Comparison of ENCODE assay signal across 1 cellular context in the genomic region with DNA sequence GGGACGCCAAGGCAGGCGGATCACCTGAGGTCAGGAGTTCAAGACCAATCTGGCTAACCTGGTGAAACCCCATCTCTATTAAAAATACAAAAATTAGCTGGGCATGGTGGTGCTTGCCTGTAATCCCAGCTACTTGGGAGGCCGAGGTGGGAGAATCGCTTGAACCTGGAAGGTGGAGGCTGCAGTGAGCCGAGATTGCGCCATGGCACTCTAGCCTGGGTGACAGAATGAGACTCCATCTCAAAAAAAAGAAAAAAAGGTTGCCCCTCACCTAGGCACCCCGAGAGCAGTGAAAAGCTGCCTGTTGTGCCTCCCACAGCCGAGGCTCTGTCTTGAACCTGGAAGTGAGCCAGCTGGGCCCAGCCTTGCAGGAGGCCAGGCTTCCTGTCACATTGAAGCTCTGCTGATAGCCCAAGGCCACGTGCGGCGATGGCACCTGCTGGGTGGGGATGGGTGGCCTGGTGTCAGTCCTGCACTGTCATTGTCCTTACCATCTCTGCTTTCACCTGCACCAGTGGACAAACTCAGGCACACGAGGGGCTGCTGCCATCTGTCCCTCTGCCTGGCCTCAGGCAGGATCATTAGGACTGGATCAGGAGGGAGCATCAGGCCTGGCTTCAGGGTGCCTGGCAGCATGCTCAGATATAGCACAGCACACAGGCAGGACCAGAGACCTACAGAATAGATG.
A peak's percentile ranks its signal among the peaks of the same experiment; 100 is the strongest.
TF ChIP-seq lines count a peak whose summit lies in the region.

No MANE protein-coding gene starts in this region.

TF ChIP-seq in K562, 482 proteins besides CTCF, POLR2A, EP300 and RAD21 (continues in another document):
- TF ChIP-seq, protein P1, sequence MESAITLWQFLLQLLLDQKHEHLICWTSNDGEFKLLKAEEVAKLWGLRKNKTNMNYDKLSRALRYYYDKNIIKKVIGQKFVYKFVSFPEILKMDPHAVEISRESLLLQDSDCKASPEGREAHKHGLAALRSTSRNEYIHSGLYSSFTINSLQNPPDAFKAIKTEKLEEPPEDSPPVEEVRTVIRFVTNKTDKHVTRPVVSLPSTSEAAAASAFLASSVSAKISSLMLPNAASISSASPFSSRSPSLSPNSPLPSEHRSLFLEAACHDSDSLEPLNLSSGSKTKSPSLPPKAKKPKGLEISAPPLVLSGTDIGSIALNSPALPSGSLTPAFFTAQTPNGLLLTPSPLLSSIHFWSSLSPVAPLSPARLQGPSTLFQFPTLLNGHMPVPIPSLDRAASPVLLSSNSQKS (CRISPR knock-in tag; IDR thresholded peaks at IDR 0.05) = no peak
- no peak for TF ChIP-seq ZNF121 (CRISPR knock-in tag; conservative IDR thresholded peaks at IDR 0.05)
- no peak for TF ChIP-seq ASH1L (IDR thresholded peaks at IDR 0.05; ENCODE audit: borderline replicate concordance, low read depth, partially characterized antibody)
- TF ChIP-seq THRA (IDR thresholded peaks at IDR 0.05) = no peak
- TF ChIP-seq TCF7L2 (IDR thresholded peaks at IDR 0.05; ENCODE audit: low read depth, low read length) = no peak
- peak; percentile 96 for TF ChIP-seq BHLHE40 (IDR thresholded peaks at IDR 0.05; ENCODE audit: low read length)
- TF ChIP-seq ZBTB1 (CRISPR knock-in tag; IDR thresholded peaks at IDR 0.05; ENCODE audit: borderline replicate concordance, low read depth) = no peak
- peak; percentile 44; the same call in 1 of the 2 replicates for TF ChIP-seq KLF16 (IDR thresholded peaks at IDR 0.05)
- no peak for TF ChIP-seq XRCC5 (IDR thresholded peaks at IDR 0.05; ENCODE audit: low read depth, low read length)
- peak; percentile 19; the same call in 1 of the 2 replicates for TF ChIP-seq TEAD4 (IDR thresholded peaks at IDR 0.05; ENCODE audit: low read length)
- TF ChIP-seq TEAD4 (CRISPR knock-in tag; IDR thresholded peaks at IDR 0.05; ENCODE audit: borderline replicate concordance) = no peak
- no peak for TF ChIP-seq POLR2G (IDR thresholded peaks at IDR 0.05; ENCODE audit: low read depth, low read length)
- TF ChIP-seq ZNF324 (CRISPR knock-in tag; IDR thresholded peaks at IDR 0.05) = peak; percentile 44
- TF ChIP-seq TRIM24 (IDR thresholded peaks at IDR 0.05) = peak; percentile 61 to 79
- TF ChIP-seq SLC30A9 (CRISPR knock-in tag; IDR thresholded peaks at IDR 0.05) = no peak
- TF ChIP-seq ZNF583 (CRISPR knock-in tag; IDR thresholded peaks at IDR 0.05) = peak; percentile 90
- TF ChIP-seq NR2F6 (CRISPR knock-in tag; IDR thresholded peaks at IDR 0.05) = no peak
- TF ChIP-seq ZKSCAN8 (CRISPR knock-in tag; IDR thresholded peaks at IDR 0.05) = peak; percentile 59; the same call in 1 of the 2 replicates
- no peak for TF ChIP-seq ATF1 (CRISPR knock-in tag; IDR thresholded peaks at IDR 0.05)
- TF ChIP-seq ATF1 (tag; IDR thresholded peaks at IDR 0.05) = 0 out of 2 replicates have a peak, but pooled peaks have one; percentile 25
- TF ChIP-seq ZBTB9 (CRISPR knock-in tag; IDR thresholded peaks at IDR 0.05) = peak; percentile 94
- TF ChIP-seq, protein P2, sequence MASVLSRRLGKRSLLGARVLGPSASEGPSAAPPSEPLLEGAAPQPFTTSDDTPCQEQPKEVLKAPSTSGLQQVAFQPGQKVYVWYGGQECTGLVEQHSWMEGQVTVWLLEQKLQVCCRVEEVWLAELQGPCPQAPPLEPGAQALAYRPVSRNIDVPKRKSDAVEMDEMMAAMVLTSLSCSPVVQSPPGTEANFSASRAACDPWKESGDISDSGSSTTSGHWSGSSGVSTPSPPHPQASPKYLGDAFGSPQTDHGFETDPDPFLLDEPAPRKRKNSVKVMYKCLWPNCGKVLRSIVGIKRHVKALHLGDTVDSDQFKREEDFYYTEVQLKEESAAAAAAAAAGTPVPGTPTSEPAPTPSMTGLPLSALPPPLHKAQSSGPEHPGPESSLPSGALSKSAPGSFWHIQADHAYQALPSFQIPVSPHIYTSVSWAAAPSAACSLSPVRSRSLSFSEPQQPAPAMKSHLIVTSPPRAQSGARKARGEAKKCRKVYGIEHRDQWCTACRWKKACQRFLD (CRISPR knock-in tag; IDR thresholded peaks at IDR 0.05) = peak; percentile 90
- no peak for TF ChIP-seq POLR3A (IDR thresholded peaks at IDR 0.05; ENCODE audit: borderline replicate concordance, extremely low read depth, insufficient read depth, insufficient read length)
- peak; percentile 83 for TF ChIP-seq CTBP1 (IDR thresholded peaks at IDR 0.05; ENCODE audit: borderline replicate concordance)
- no peak for TF ChIP-seq AFF4 (CRISPR knock-in tag; IDR thresholded peaks at IDR 0.05)
- TF ChIP-seq NELFE (IDR thresholded peaks at IDR 0.05; ENCODE audit: insufficient read depth, insufficient read length) = no peak
- no peak for TF ChIP-seq KAT8 (IDR thresholded peaks at IDR 0.05; ENCODE audit: low read depth)
- TF ChIP-seq CEBPB (tag; IDR thresholded peaks at IDR 0.05) = peak; percentile 76
- TF ChIP-seq RHOXF2B (CRISPR knock-in tag; conservative IDR thresholded peaks at IDR 0.05) = peak; percentile 6; the same call in 1 of the 2 replicates
- TF ChIP-seq MIER1 (IDR thresholded peaks at IDR 0.05; ENCODE audit: low read depth) = no peak
- peak; percentile 95 for TF ChIP-seq DMBX1 (CRISPR knock-in tag; IDR thresholded peaks at IDR 0.05; ENCODE audit: borderline replicate concordance)
- no peak for TF ChIP-seq GATAD2B (IDR thresholded peaks at IDR 0.05; ENCODE audit: borderline replicate concordance)
- no peak for TF ChIP-seq CAMTA2 (CRISPR knock-in tag; conservative IDR thresholded peaks at IDR 0.05)
- peak in 1 of 2 experiments; percentile 45; a peak in 1 of 4 replicates for TF ChIP-seq SRF (CRISPR knock-in tag; IDR thresholded peaks at IDR 0.05)
- peak; percentile 66; the same call in 1 of the 2 replicates for TF ChIP-seq ZBTB2 (IDR thresholded peaks at IDR 0.05)
- peak; percentile 17; the same call in 1 of the 2 replicates for TF ChIP-seq CREM (IDR thresholded peaks at IDR 0.05; ENCODE audit: low read depth)
- peak; percentile 58 for TF ChIP-seq ZFX (CRISPR knock-in tag; IDR thresholded peaks at IDR 0.05)
- TF ChIP-seq CEBPG (CRISPR knock-in tag; IDR thresholded peaks at IDR 0.05) = no peak
- 0 out of 4 replicates have a peak, but pooled peaks of 1 of the 2 experiments have one; percentile 17 for TF ChIP-seq CEBPG (tag; conservative IDR thresholded peaks at IDR 0.05 in 1 of 2, IDR thresholded peaks at IDR 0.05 in 1 of 2)
- TF ChIP-seq SIRT6 (IDR thresholded peaks at IDR 0.05; ENCODE audit: low read depth, low read length) = no peak
- peak; percentile 92 for TF ChIP-seq HIVEP1 (CRISPR knock-in tag; IDR thresholded peaks at IDR 0.05)
- TF ChIP-seq, protein P3, sequence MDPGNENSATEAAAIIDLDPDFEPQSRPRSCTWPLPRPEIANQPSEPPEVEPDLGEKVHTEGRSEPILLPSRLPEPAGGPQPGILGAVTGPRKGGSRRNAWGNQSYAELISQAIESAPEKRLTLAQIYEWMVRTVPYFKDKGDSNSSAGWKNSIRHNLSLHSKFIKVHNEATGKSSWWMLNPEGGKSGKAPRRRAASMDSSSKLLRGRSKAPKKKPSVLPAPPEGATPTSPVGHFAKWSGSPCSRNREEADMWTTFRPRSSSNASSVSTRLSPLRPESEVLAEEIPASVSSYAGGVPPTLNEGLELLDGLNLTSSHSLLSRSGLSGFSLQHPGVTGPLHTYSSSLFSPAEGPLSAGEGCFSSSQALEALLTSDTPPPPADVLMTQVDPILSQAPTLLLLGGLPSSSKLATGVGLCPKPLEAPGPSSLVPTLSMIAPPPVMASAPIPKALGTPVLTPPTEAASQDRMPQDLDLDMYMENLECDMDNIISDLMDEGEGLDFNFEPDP (CRISPR knock-in tag; IDR thresholded peaks at IDR 0.05) = peak; percentile 62; the same call in 1 of the 2 replicates
- no peak for TF ChIP-seq DACH1 (IDR thresholded peaks at IDR 0.05; ENCODE audit: partially characterized antibody)
- TF ChIP-seq DPF2 (IDR thresholded peaks at IDR 0.05) = peak; percentile 47; the same call in 1 of the 2 replicates
- TF ChIP-seq ZNF75A (CRISPR knock-in tag; IDR thresholded peaks at IDR 0.05) = 0 out of 2 replicates have a peak, but pooled peaks have one; percentile 50
- TF ChIP-seq ZZZ3 (IDR thresholded peaks at IDR 0.05) = no peak
- no peak for TF ChIP-seq YY1 (IDR thresholded peaks at IDR 0.05; ENCODE audit: borderline replicate concordance in 1 of 3, control insufficient read depth in 1 of 3, extremely low read depth in 1 of 3, insufficient read depth in 3 of 3, insufficient read length in 1 of 3, insufficient replicate concordance in 2 of 3, low read depth in 1 of 3, low read length in 2 of 3)
- TF ChIP-seq ZNF282 (CRISPR knock-in tag; IDR thresholded peaks at IDR 0.05) = no peak
- TF ChIP-seq MAZ (CRISPR knock-in tag; conservative IDR thresholded peaks at IDR 0.05 in 1 of 2, IDR thresholded peaks at IDR 0.05 in 1 of 2) = peak in 1 of 2 experiments; percentile 76; a peak in 2 of 4 replicates
- 0 out of 2 replicates have a peak, but pooled peaks have one; percentile 40 for TF ChIP-seq TEAD2 (tag; IDR thresholded peaks at IDR 0.05)
- TF ChIP-seq, protein P4, sequence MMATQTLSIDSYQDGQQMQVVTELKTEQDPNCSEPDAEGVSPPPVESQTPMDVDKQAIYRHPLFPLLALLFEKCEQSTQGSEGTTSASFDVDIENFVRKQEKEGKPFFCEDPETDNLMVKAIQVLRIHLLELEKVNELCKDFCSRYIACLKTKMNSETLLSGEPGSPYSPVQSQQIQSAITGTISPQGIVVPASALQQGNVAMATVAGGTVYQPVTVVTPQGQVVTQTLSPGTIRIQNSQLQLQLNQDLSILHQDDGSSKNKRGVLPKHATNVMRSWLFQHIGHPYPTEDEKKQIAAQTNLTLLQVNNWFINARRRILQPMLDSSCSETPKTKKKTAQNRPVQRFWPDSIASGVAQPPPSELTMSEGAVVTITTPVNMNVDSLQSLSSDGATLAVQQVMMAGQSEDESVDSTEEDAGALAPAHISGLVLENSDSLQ (IDR thresholded peaks at IDR 0.05) = peak; percentile 54
- TF ChIP-seq ZNF449 (CRISPR knock-in tag; IDR thresholded peaks at IDR 0.05) = peak; percentile 67
- TF ChIP-seq RBFOX2 (IDR thresholded peaks at IDR 0.05; ENCODE audit: low read depth, low read length) = peak; percentile 55
- no peak for TF ChIP-seq RBM39 (optimal IDR thresholded peaks at IDR 0.05; ENCODE audit: low read depth, low read length)
- no peak for TF ChIP-seq SMARCE1 (IDR thresholded peaks at IDR 0.05)
